12 cellular contexts compared by ENCODE assay signal in genomic region chr4:102687982-102688433, GRCh38.
DNase-seq lines count a peak whose midpoint lies in the region; ATAC-seq and TF ChIP-seq lines count a peak whose summit lies in the region.
"Had no signal": no experiment of that assay in that cellular context is flagged by ENCODE, and none has a peak within 500 bp of the region (broad histone marks: within the 10 kb centered on the region; RNA-seq: fewer than 3 reads in every experiment).

No MANE protein-coding gene starts in this region.

- peaks cover 26% of the 10 kb centered on the region for H3K36me3 Mint-ChIP-seq in activated B cell treated with CpG ODN at 0.5 μM for 24 hours (ENCODE audit: low read depth)

- POLR2A ChIA-PET in activated B cell treated with CpG ODN at 0.5 μM for 24 hours (lab: Charles Lee), result interaction anchor here (1.3 kb wide), 1 partner anchor 73 kb away, joined by 9 read pairs; the partner anchor contains the start of gene MANBA

- H3K36me3 ChIP-seq in BE2C, result no peaks in the 10 kb centered on the region

- H3K9me3 ChIP-seq in BE2C, result no peaks in the 10 kb centered on the region

- H3K4me1 ChIP-seq in BE2C, result no peaks in the 10 kb centered on the region

- no peaks in the 10 kb centered on the region for H3K27me3 ChIP-seq in BE2C

- no peak for DNase-seq in activated B cell treated with CpG ODN at 0.5 μM for 24 hours
- no peak for DNase-seq in LoVo (ENCODE audit: low spot score)
- no peak for DNase-seq in Ammon's horn (ENCODE audit: low spot score)
- no peak for DNase-seq in NCI-H1105 (lab: John Stamatoyannopoulos, UW)
- DNase-seq in BE2C, result no peak
- DNase-seq: activated T-cell treated with anti-CD3 and anti-CD28 coated beads, Interleukin-2, amount 50 U/mL, for 72 hours; stimulated activated CD4-positive, alpha-beta T cell treated with anti-CD3 and anti-CD28 coated beads, Interleukin-4, amount 100 ng/mL, for 24 hours had no signal

- ATAC-seq in GM18498 (IDR thresholded peaks at IDR 0.05; ENCODE audit: unreplicated experiment) (peak; percentile 35), GM21390 (IDR thresholded peaks at IDR 0.05; ENCODE audit: unreplicated experiment) (peak; percentile 36), HG03066 (IDR thresholded peaks at IDR 0.05; ENCODE audit: low read depth, unreplicated experiment) (peak; percentile 20), activated B cell treated with CpG ODN at 0.5 μM for 24 hours (ENCODE audit: low read depth) (peak; percentile 51)

- TF ChIP-seq CTCF in activated B cell treated with CpG ODN at 0.5 μM for 24 hours (IDR thresholded peaks at IDR 0.05) (no peak), BE2C (IDR thresholded peaks at IDR 0.05; ENCODE audit: low read depth, low read length) (no peak)

- H3K4me3 Mint-ChIP-seq in activated B cell treated with CpG ODN at 0.5 μM for 24 hours, result no peak overlapping the region
- H3K4me3 Mint-ChIP-seq: activated T-cell treated with anti-CD3 and anti-CD28 coated beads, Interleukin-2, amount 50 U/mL, for 72 hours; T-helper 1 cell treated with Interleukin-12 subunit alpha and Interleukin-12 subunit beta and Interleukin-4 antibody, amounts not matched to agents 30 μg/mL and 1 μg/mL, for 36 hours had no signal

- no peaks in the 10 kb centered on the region for H3K27me3 Mint-ChIP-seq in activated B cell treated with CpG ODN at 0.5 μM for 24 hours

- no peaks in the 10 kb centered on the region for H3K4me1 Mint-ChIP-seq in activated B cell treated with CpG ODN at 0.5 μM for 24 hours

- no peaks in the 10 kb centered on the region for H3K9me3 Mint-ChIP-seq in activated B cell treated with CpG ODN at 0.5 μM for 24 hours
- H3K9me3 Mint-ChIP-seq: activated T-cell treated with anti-CD3 and anti-CD28 coated beads, Interleukin-2, amount 50 U/mL, for 72 hours; T-helper 1 cell treated with Interleukin-12 subunit alpha and Interleukin-12 subunit beta and Interleukin-4 antibody, amounts not matched to agents 30 μg/mL and 1 μg/mL, for 36 hours had no signal

- no peak overlapping the region for H3K4me3 ChIP-seq in BE2C (ENCODE audit: low read depth, low read length)
- H3K4me3 ChIP-seq: coronary artery had no signal

- no peak overlapping the region for H3K27ac Mint-ChIP-seq in activated B cell treated with CpG ODN at 0.5 μM for 24 hours
- H3K27ac Mint-ChIP-seq: activated T-cell treated with anti-CD3 and anti-CD28 coated beads, Interleukin-2, amount 50 U/mL, for 72 hours; T-helper 1 cell treated with Interleukin-12 subunit alpha and Interleukin-12 subunit beta and Interleukin-4 antibody, amounts not matched to agents 30 μg/mL and 1 μg/mL, for 36 hours had no signal

- intact Hi-C loops in activated B cell treated with CpG ODN at 0.5 μM for 24 hours (cut with micrococcal nuclease), result loop anchor here (1.0 to 10.0 kb wide), 3 partner anchors 72 to 407 kb away; partner anchors contain the start of genes BDH2, MANBA and SLC9B1

- CTCF ChIA-PET in activated B cell treated with CpG ODN at 0.5 μM for 24 hours (lab: Charles Lee), result no interaction called here
